In the genomic region with DNA sequence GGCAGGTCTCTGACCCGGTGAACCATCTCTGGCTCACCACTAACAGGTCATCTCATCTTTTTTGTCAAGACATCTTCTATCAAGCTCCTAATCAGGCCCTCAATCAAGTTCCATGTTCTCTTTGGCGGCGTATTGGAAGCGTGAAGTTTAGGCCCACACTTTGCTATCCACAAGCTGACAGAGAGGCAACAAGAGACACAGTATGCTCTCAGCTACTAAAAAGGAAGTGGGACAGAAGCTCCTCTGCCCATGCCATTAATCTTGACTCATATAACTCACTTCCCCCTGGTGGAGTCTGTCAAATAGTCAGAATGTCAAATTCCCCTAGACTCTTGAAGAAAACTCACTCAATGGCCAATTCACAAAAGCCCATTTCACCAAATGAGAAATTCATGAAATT, we compare ENCODE assay signal across 8 cellular contexts.
A peak's percentile ranks its signal among the peaks of the same experiment; 100 is the strongest.
DNase-seq lines count a peak whose midpoint lies in the region; ATAC-seq and TF ChIP-seq lines count a peak whose summit lies in the region.

No MANE protein-coding gene starts in this region.

- H3K9me3 ChIP-seq in gastrocnemius medialis = no peaks in the 10 kb centered on the region

- H3K4me1 ChIP-seq in gastrocnemius medialis = no peaks in the 10 kb centered on the region

- no peak for TF ChIP-seq POLR2A in gastrocnemius medialis (IDR thresholded peaks at IDR 0.05)

- BruUV-seq in Calu3 (replicated peaks; lab: Mats Ljungman, UMichigan) = no TSS peak

- CTCF ChIA-PET in Calu3 (lab: Charles Lee) (interaction anchor here (1.2 kb wide), 1 partner anchor 139 kb away, joined by 3 read pairs; no protein-coding TSS in a partner anchor), T-cell (lab: Charles Lee) (interaction anchor here in 1 of 2 donors (0.9 to 1.0 kb wide), 2 partner anchors 20 to 134 kb away, joined by 3 read pairs; no protein-coding TSS in a partner anchor)

- DNase-seq in Calu3 (no peak), GM19240 (ENCODE audit: insufficient read length, low spot score) (peak; percentile 47), T-cell (peak in 3 of 34 experiments; percentile 2 to 14 (median 5)), kidney tubule cell (ENCODE audit: low spot score) (peak; percentile 66), gastrocnemius medialis (no peak), NCI-H524 (lab: John Stamatoyannopoulos, UW) (no peak), NCI-H82 treated with DMSO at 0.1 percent for 48 hours (lab: John Stamatoyannopoulos, UW; ENCODE audit: unreplicated experiment) (no peak)

- H3K36me3 Mint-ChIP-seq in Calu3 (ENCODE audit: insufficient read depth, unreplicated experiment) = no peaks in the 10 kb centered on the region
- no peaks in the 10 kb centered on the region for H3K36me3 Mint-ChIP-seq in T-cell

- H3K27ac ChIP-seq in gastrocnemius medialis = no peak overlapping the region

- no peaks in the 10 kb centered on the region for H3K27me3 ChIP-seq in gastrocnemius medialis

- H3K36me3 ChIP-seq in gastrocnemius medialis = no peaks in the 10 kb centered on the region

- no peak for TF ChIP-seq CTCF in Calu3 (IDR thresholded peaks at IDR 0.05; ENCODE audit: unreplicated experiment)
- TF ChIP-seq CTCF in gastrocnemius medialis (IDR thresholded peaks at IDR 0.05 in 4 of 5, conservative IDR thresholded peaks at IDR 0.05 in 1 of 5) = no peak

- POLR2A ChIA-PET in T-cell (lab: Charles Lee) = interaction anchor here in 1 of 2 donors (0.8 kb wide), 1 partner anchor 124 kb away, joined by 6 read pairs; no protein-coding TSS in a partner anchor

- H3K4me3 Mint-ChIP-seq in Calu3 (ENCODE audit: low read depth, unreplicated experiment) (no peak overlapping the region), T-cell (no peak overlapping the region)

- H3K4me1 Mint-ChIP-seq in Calu3 (ENCODE audit: low read depth, unreplicated experiment) (peaks cover 29% of the 10 kb centered on the region), T-cell (peaks cover 13 to 36% (median 36%) of the 10 kb centered on the region in 3 donors)

- in situ Hi-C loops in gastrocnemius medialis (cut with MboI; ENCODE audit: low sequenced_read_pairs in 4 of 4) = no loop called here

- H3K27me3 Mint-ChIP-seq in Calu3 (ENCODE audit: unreplicated experiment) (no peaks in the 10 kb centered on the region), T-cell (no peaks in the 10 kb centered on the region)

- peak overlapping the region; percentile 30 for H3K27ac Mint-ChIP-seq in Calu3 (ENCODE audit: unreplicated experiment)
- peak overlapping the region; percentile 75 to 82 for H3K27ac Mint-ChIP-seq in T-cell

- intact Hi-C loops in Calu3 (cut with micrococcal nuclease; ENCODE audit: unreplicated experiment) (loop anchor here (5.0 to 10.0 kb wide), 3 partner anchors 33 to 141 kb away; a partner anchor contains a TSS), gastrocnemius medialis (cut with DNase I; ENCODE audit: low total_unique reads) (no loop called here)

- H3K9me3 Mint-ChIP-seq in Calu3 (ENCODE audit: low read depth, unreplicated experiment) (no peaks in the 10 kb centered on the region), T-cell (no peaks in the 10 kb centered on the region)

- no peak overlapping the region for H3K4me3 ChIP-seq in gastrocnemius medialis

- peak; percentile 89 for ATAC-seq in HG03103 (IDR thresholded peaks at IDR 0.05; ENCODE audit: low read depth, unreplicated experiment)
- ATAC-seq in T-cell (replicated peaks in 1 of 4) = peak; percentile 51 to 62 (median 57)
- no peak for ATAC-seq in gastrocnemius medialis

Comparison
In these comparisons a context has a peak if more than half of its experiments do, and no peak if none do; other contexts are left out.
1. DNase-seq: peak in GM19240 (single experiment) and kidney tubule cell (single experiment); none in Calu3 (single experiment), gastrocnemius medialis (0 of 2), NCI-H524 (0 of 2) and NCI-H82 treated with DMSO at 0.1 percent for 48 hours (single experiment).
2. ATAC-seq: peak in HG03103 (single experiment) and T-cell (4 of 4); none in gastrocnemius medialis (0 of 2).